27 cellular contexts compared by ENCODE assay signal in the genomic region with DNA sequence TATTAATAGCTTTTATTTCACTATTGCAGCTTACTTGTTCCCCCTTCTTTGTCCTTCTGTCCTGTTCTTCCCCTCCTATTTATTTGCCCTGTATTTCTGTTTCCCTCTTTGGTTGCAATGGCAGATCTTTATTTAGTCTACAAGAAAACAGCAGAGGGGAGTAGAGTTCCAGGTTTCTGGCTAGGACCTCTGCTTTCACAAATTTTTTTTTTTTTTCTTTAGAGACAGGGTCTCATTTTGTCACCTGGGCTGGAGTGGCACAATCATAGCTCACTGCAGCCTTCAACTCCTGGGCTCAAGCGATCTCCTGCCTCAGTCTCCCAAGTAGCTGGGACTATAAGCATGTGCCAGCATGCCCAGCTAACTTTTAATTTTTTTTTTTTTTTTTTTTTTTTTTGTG.
DNase-seq lines count a peak whose midpoint lies in the region; ATAC-seq, FAIRE-seq and TF ChIP-seq lines count a peak whose summit lies in the region.
"Had no signal": no experiment of that assay in that cellular context is flagged by ENCODE, and none has a peak within 500 bp of the region (broad histone marks: within the 10 kb centered on the region; RNA-seq: fewer than 3 reads in every experiment).

No MANE protein-coding gene starts in this region.

- H3K27ac ChIP-seq in HEK293 (ENCODE audit: extremely low read depth, low read depth, low read length) (no peak overlapping the region), PC-9 (no peak overlapping the region), H1 (ENCODE audit: low read depth, low read length) (no peak overlapping the region), neural progenitor cell (no peak overlapping the region), body of pancreas (no peak overlapping the region), psoas muscle (no peak overlapping the region)
- H3K27ac ChIP-seq: esophagus muscularis mucosa, lower lobe of right lung, spleen had no signal

- no peak overlapping the region for H2AFZ ChIP-seq in PC-9
- no peak overlapping the region for H2AFZ ChIP-seq in H1 (ENCODE audit: low read length)
- H2AFZ ChIP-seq in neural progenitor cell (replicated peaks) = no peak overlapping the region

- WGBS in H1 (ENCODE audit: extremely low coverage in 1 of 2, insufficient coverage in 1 of 2, insufficient read length in 1 of 2, insufficient replicate concordance in 2 of 2, low coverage in 1 of 2, low lambda C conversion rate in 2 of 2, missing lambda C conversion rate in 1 of 2), 2 experiments = 100% methylated on average over 1 of the region's 1 CpG; no CpG with 5 or more reads in 1 of the 2 experiments
- 67 to 77% methylated on average over 1 of the region's 1 CpG for WGBS in body of pancreas, 2 donors
- WGBS in psoas muscle, 3 donors = 82 to 100% (median 88%) methylated on average over 1 of the region's 1 CpG

- intact Hi-C loops in PC-9 (cut with micrococcal nuclease; ENCODE audit: unreplicated experiment) = no loop called here
- intact Hi-C loops in body of pancreas (cut with DNase I) = no loop called here
- intact Hi-C loops in psoas muscle (cut with DNase I) = no loop called here

- H3K27ac Mint-ChIP-seq in neural progenitor cell = no peak overlapping the region
- H3K27ac Mint-ChIP-seq in activated naive CD4-positive, alpha-beta T cell treated with anti-CD3 and anti-CD28 coated beads, Interleukin-2, amount 10 ng/mL, durations not matched to agents 7 days and 5 days = no peak overlapping the region
- H3K27ac Mint-ChIP-seq: activated CD8-positive, alpha-beta memory T cell treated with anti-CD3 and anti-CD28 coated beads, Interleukin-2, amount 10 ng/mL, durations not matched to agents 7 days and 5 days; activated naive CD4-positive, alpha-beta T cell treated with anti-CD3 and anti-CD28 coated beads, Interleukin-2, amount 50 U/mL, for 72 hours had no signal

- no peak overlapping the region for H3K23ac ChIP-seq in H1 (ENCODE audit: insufficient read length)

- H3K36me3 Mint-ChIP-seq in neural progenitor cell = no peaks in the 10 kb centered on the region
- H3K36me3 Mint-ChIP-seq in activated naive CD4-positive, alpha-beta T cell treated with anti-CD3 and anti-CD28 coated beads, Interleukin-2, amount 10 ng/mL, durations not matched to agents 7 days and 5 days = no peaks in the 10 kb centered on the region
- H3K36me3 Mint-ChIP-seq: activated CD8-positive, alpha-beta memory T cell treated with anti-CD3 and anti-CD28 coated beads, Interleukin-2, amount 10 ng/mL, durations not matched to agents 7 days and 5 days; activated naive CD4-positive, alpha-beta T cell treated with anti-CD3 and anti-CD28 coated beads, Interleukin-2, amount 50 U/mL, for 72 hours had no signal

- H2BK5ac ChIP-seq in H1 (ENCODE audit: low read depth, low read length) = no peak overlapping the region

- H4K5ac ChIP-seq in H1 (ENCODE audit: insufficient read length, low read depth, low read length) = no peak overlapping the region

- H3K4me3 Mint-ChIP-seq in neural progenitor cell = no peak overlapping the region
- H3K4me3 Mint-ChIP-seq in activated naive CD4-positive, alpha-beta T cell treated with anti-CD3 and anti-CD28 coated beads, Interleukin-2, amount 10 ng/mL, durations not matched to agents 7 days and 5 days = no peak overlapping the region
- H3K4me3 Mint-ChIP-seq: activated CD8-positive, alpha-beta memory T cell treated with anti-CD3 and anti-CD28 coated beads, Interleukin-2, amount 10 ng/mL, durations not matched to agents 7 days and 5 days had no signal

- H2BK120ac ChIP-seq in H1 (replicated peaks; ENCODE audit: low read depth, low read length) = no peak overlapping the region

- H3K18ac ChIP-seq in H1 (ENCODE audit: extremely low read depth, low read length) = no peak overlapping the region

- CTCF ChIA-PET in HEK293 (lab: Yijun Ruan, JAX) = interaction anchor here (0.6 to 2.0 kb wide), 8 partner anchors 8 to 1152 kb away, joined by 3 to 8 read pairs (median 4); no protein-coding TSS in a partner anchor
- CTCF ChIA-PET in PC-9 (lab: Charles Lee) = interaction anchor here (0.7 kb wide), 1 partner anchor 955 kb away, joined by 9 read pairs; no protein-coding TSS in a partner anchor
- CTCF ChIA-PET in H1 (lab: Charles Lee; ENCODE audit: partially characterized antibody) = interaction anchor here (0.6 to 4.2 kb wide), 15 partner anchors 12 to 955 kb away, joined by 3 to 23 read pairs (median 4); no protein-coding TSS in a partner anchor
- CTCF ChIA-PET in activated naive CD4-positive, alpha-beta T cell treated with anti-CD3 and anti-CD28 coated beads, Interleukin-2, amount 10 ng/mL, durations not matched to agents 7 days and 5 days (lab: Charles Lee) = no interaction called here

- H2BK15ac ChIP-seq in H1 (ENCODE audit: low read length) = no peak overlapping the region

- peak; percentile 56 to 59 for TF ChIP-seq RAD21 in H1 (IDR thresholded peaks at IDR 0.05 in 1 of 2, conservative IDR thresholded peaks at IDR 0.05 in 1 of 2; ENCODE audit: low read depth in 2 of 2, low read length in 2 of 2)

- TF ChIP-seq POLR2A in H1 (IDR thresholded peaks at IDR 0.05; ENCODE audit: control extremely low read depth in 1 of 2, low read depth in 2 of 2, low read length in 2 of 2) = no peak
- no peak for TF ChIP-seq POLR2A in body of pancreas (IDR thresholded peaks at IDR 0.05)

- H3K9me3 Mint-ChIP-seq in neural progenitor cell = no peaks in the 10 kb centered on the region
- no peaks in the 10 kb centered on the region for H3K9me3 Mint-ChIP-seq in activated naive CD4-positive, alpha-beta T cell treated with anti-CD3 and anti-CD28 coated beads, Interleukin-2, amount 10 ng/mL, durations not matched to agents 7 days and 5 days
- H3K9me3 Mint-ChIP-seq: activated naive CD4-positive, alpha-beta T cell treated with anti-CD3 and anti-CD28 coated beads, Interleukin-2, amount 50 U/mL, for 72 hours had no signal

- H3K27me3 ChIP-seq in PC-9 (ENCODE audit: insufficient read depth, low read depth) (0 out of 2 replicates have a peak, but pooled peaks cover 6% of the 10 kb centered on the region), H1 (replicated peaks in 1 of 4; ENCODE audit: control insufficient read depth in 3 of 4, extremely low read depth in 1 of 4, insufficient read depth in 3 of 4, low read length in 3 of 4) (peaks cover 0 to 3% (median 0%) of the 10 kb centered on the region in 4 experiments; a peak in 2 of 7 replicates), neural progenitor cell (no peaks in the 10 kb centered on the region), body of pancreas (no peaks in the 10 kb centered on the region), psoas muscle (ENCODE audit: insufficient read depth in 3 of 3, low read length in 2 of 3) (no peaks in the 10 kb centered on the region)
- H3K27me3 ChIP-seq: esophagus muscularis mucosa had no signal

- peaks cover 10% of the 10 kb centered on the region for H3K27me3 Mint-ChIP-seq in neural progenitor cell (ENCODE audit: insufficient read depth, low read depth)
- H3K27me3 Mint-ChIP-seq in activated naive CD4-positive, alpha-beta T cell treated with anti-CD3 and anti-CD28 coated beads, Interleukin-2, amount 10 ng/mL, durations not matched to agents 7 days and 5 days = peaks cover 36% of the 10 kb centered on the region

- TF ChIP-seq CTCF in HEK293 (tag by site-specific recombination; IDR thresholded peaks at IDR 0.05) (peak; percentile 37; the same call in 1 of the 2 replicates), PC-9 (conservative IDR thresholded peaks at IDR 0.05) (peak; percentile 30; the same call in 1 of the 2 replicates), H1 (IDR thresholded peaks at IDR 0.05; ENCODE audit: control extremely low read depth in 1 of 3, insufficient read depth in 1 of 3, low read depth in 1 of 3, low read length in 3 of 3) (peak in 1 of 3 experiments; percentile 12; a peak in 1 of 4 replicates), neural progenitor cell (IDR thresholded peaks at IDR 0.05) (peak; percentile 51), body of pancreas (IDR thresholded peaks at IDR 0.05) (no peak), psoas muscle (IDR thresholded peaks at IDR 0.05) (no peak)

- H3K79me2 ChIP-seq in PC-9 (ENCODE audit: low read depth) = no peaks in the 10 kb centered on the region
- no peaks in the 10 kb centered on the region for H3K79me2 ChIP-seq in H1 (ENCODE audit: control insufficient read depth in 1 of 2, insufficient read depth in 2 of 2, low read length in 2 of 2)
- H3K79me2 ChIP-seq in neural progenitor cell (ENCODE audit: low read depth) = no peaks in the 10 kb centered on the region

- ATAC-seq in body of pancreas = no peak
- ATAC-seq in GM18498 (IDR thresholded peaks at IDR 0.05; ENCODE audit: unreplicated experiment) = no peak
- ATAC-seq in psoas muscle = no peak
- ATAC-seq: activated CD8-positive, alpha-beta memory T cell treated with anti-CD3 and anti-CD28 coated beads, Interleukin-2, amount 10 ng/mL, durations not matched to agents 7 days and 5 days; activated naive CD4-positive, alpha-beta T cell treated with anti-CD3 and anti-CD28 coated beads, Interleukin-2, amount 50 U/mL, for 72 hours; lower lobe of right lung; stimulated activated naive CD8-positive, alpha-beta T cell treated with anti-CD3 and anti-CD28 coated beads, Interleukin-15, Interleukin-2, amounts not matched to agents 100 U/mL and 50 U/mL, for 24 hours had no signal

- H3K4me1 ChIP-seq in HEK293 (ENCODE audit: control insufficient read depth, insufficient read depth, low read length) = no peaks in the 10 kb centered on the region
- no peaks in the 10 kb centered on the region for H3K4me1 ChIP-seq in PC-9 (replicated peaks; ENCODE audit: insufficient read depth)
- no peaks in the 10 kb centered on the region for H3K4me1 ChIP-seq in H1 (replicated peaks in 1 of 4; ENCODE audit: control insufficient read depth in 3 of 4, insufficient read depth in 4 of 4, low read length in 3 of 4)
- H3K4me1 ChIP-seq in neural progenitor cell = no peaks in the 10 kb centered on the region
- H3K4me1 ChIP-seq in body of pancreas = no peaks in the 10 kb centered on the region
- H3K4me1 ChIP-seq in psoas muscle = no peaks in the 10 kb centered on the region
- H3K4me1 ChIP-seq: esophagus muscularis mucosa, lower lobe of right lung, spleen had no signal

- no peaks in the 10 kb centered on the region for H3K79me1 ChIP-seq in H1 (ENCODE audit: low read depth, low read length)

- H4K8ac ChIP-seq in H1 (ENCODE audit: extremely low read depth, insufficient read depth, low read length) = no peak overlapping the region

- no peak for DNase-seq in PC-9
- no peak for DNase-seq in H1 (ENCODE audit: low read depth in 1 of 2, low spot score in 2 of 2)
- peak; percentile 25 for DNase-seq in neural progenitor cell (ENCODE audit: low spot score)
- DNase-seq in activated naive CD4-positive, alpha-beta T cell treated with anti-CD3 and anti-CD28 coated beads, Interleukin-2, amount 10 ng/mL, durations not matched to agents 7 days and 5 days = no peak
- DNase-seq in body of pancreas = no peak
- DNase-seq in psoas muscle = no peak
- DNase-seq: activated CD4-positive, alpha-beta T cell treated with anti-CD3 and anti-CD28 coated beads for 4 hours; activated CD8-positive, alpha-beta memory T cell treated with anti-CD3 and anti-CD28 coated beads, Interleukin-2, amount 10 ng/mL, durations not matched to agents 7 days and 5 days; AML-193; DMS79 treated with DMSO at 0.1 percent for 48 hours; effector CD8-positive, alpha-beta T cell; IMR-90; kidney; lower lobe of right lung; NCI-H146; NCI-H2171 treated with DMSO at 0.1 percent for 48 hours; occipital lobe; SIG-M5; spleen; stimulated activated CD4-positive, alpha-beta T cell treated with anti-CD3 and anti-CD28 coated beads, Interleukin-4, amount 100 ng/mL, for 4 hours; stimulated activated naive CD8-positive, alpha-beta T cell treated with anti-CD3 and anti-CD28 coated beads, Interleukin-15, Interleukin-2, amounts not matched to agents 100 U/mL and 50 U/mL, for 24 hours had no signal

- H3K23me2 ChIP-seq in H1 (ENCODE audit: low read depth, low read length) = peaks cover 4% of the 10 kb centered on the region; the same call in 1 of the 2 replicates

- POLR2A ChIA-PET in HEK293 (lab: Yijun Ruan, JAX) = interaction anchor here (0.6 to 0.7 kb wide), 2 partner anchors 40 to 336 kb away, joined by 3 to 4 read pairs; no protein-coding TSS in a partner anchor
- POLR2A ChIA-PET in PC-9 (lab: Charles Lee; ENCODE audit: unreplicated experiment) = interaction anchor here (0.6 kb wide), 1 partner anchor 14 kb away, joined by 7 read pairs; no protein-coding TSS in a partner anchor
- POLR2A ChIA-PET in H1 (lab: Charles Lee; ENCODE audit: partially characterized antibody) = interaction anchor here (0.6 kb wide), 1 partner anchor 12 kb away, joined by 4 read pairs; no protein-coding TSS in a partner anchor

- H3K4ac ChIP-seq in H1 (replicated peaks; ENCODE audit: insufficient read length, low read depth, low read length) = no peak overlapping the region

- no peaks in the 10 kb centered on the region for H3F3A ChIP-seq in PC-9 (ENCODE audit: insufficient read depth, low read depth)
- H3F3A ChIP-seq in neural progenitor cell (ENCODE audit: low read depth) = no peaks in the 10 kb centered on the region

- H3K36me3 ChIP-seq in HEK293 (ENCODE audit: control insufficient read depth in 2 of 2, insufficient read depth in 1 of 2, low read length in 2 of 2) = no peaks in the 10 kb centered on the region
- no peaks in the 10 kb centered on the region for H3K36me3 ChIP-seq in PC-9 (ENCODE audit: low read depth)
- no peaks in the 10 kb centered on the region for H3K36me3 ChIP-seq in H1 (ENCODE audit: control insufficient read depth in 2 of 4, insufficient read depth in 4 of 4, low read length in 3 of 4)
- H3K36me3 ChIP-seq in neural progenitor cell = no peaks in the 10 kb centered on the region
- no peaks in the 10 kb centered on the region for H3K36me3 ChIP-seq in body of pancreas (replicated peaks in 1 of 2; ENCODE audit: insufficient read depth in 1 of 2, low read depth in 2 of 2)
- H3K36me3 ChIP-seq in psoas muscle (ENCODE audit: insufficient read depth in 1 of 2, low read depth in 1 of 2) = no peaks in the 10 kb centered on the region
- H3K36me3 ChIP-seq: esophagus muscularis mucosa, lower lobe of right lung, spleen had no signal

- no peaks in the 10 kb centered on the region for H3K9me3 ChIP-seq in HEK293 (ENCODE audit: control insufficient read depth, insufficient read depth, low read depth, low read length)
- H3K9me3 ChIP-seq in PC-9 (ENCODE audit: insufficient read depth, low read depth) = no peaks in the 10 kb centered on the region
- H3K9me3 ChIP-seq in H1 (ENCODE audit: insufficient read depth in 2 of 2, low read depth in 1 of 2, low read length in 1 of 2) = no peaks in the 10 kb centered on the region
- H3K9me3 ChIP-seq in neural progenitor cell (ENCODE audit: low read depth) = no peaks in the 10 kb centered on the region
- no peaks in the 10 kb centered on the region for H3K9me3 ChIP-seq in body of pancreas
- no peaks in the 10 kb centered on the region for H3K9me3 ChIP-seq in psoas muscle
- H3K9me3 ChIP-seq: esophagus muscularis mucosa, lower lobe of right lung, spleen had no signal

- peaks cover 3% of the 10 kb centered on the region for H3K4me1 Mint-ChIP-seq in neural progenitor cell
- H3K4me1 Mint-ChIP-seq in activated naive CD4-positive, alpha-beta T cell treated with anti-CD3 and anti-CD28 coated beads, Interleukin-2, amount 10 ng/mL, durations not matched to agents 7 days and 5 days = peaks cover 7% of the 10 kb centered on the region
- H3K4me1 Mint-ChIP-seq: activated CD8-positive, alpha-beta memory T cell treated with anti-CD3 and anti-CD28 coated beads, Interleukin-2, amount 10 ng/mL, durations not matched to agents 7 days and 5 days had no signal

- H3K56ac ChIP-seq in H1 (replicated peaks; ENCODE audit: insufficient read length, low read depth, low read length) = no peak overlapping the region

- no peak overlapping the region for H3K4me3 ChIP-seq in HEK293 (ENCODE audit: low read depth, low read length)
- H3K4me3 ChIP-seq in PC-9 = no peak overlapping the region
- no peak overlapping the region for H3K4me3 ChIP-seq in H1 (ENCODE audit: extremely low read depth in 1 of 4, insufficient read depth in 2 of 4, low read depth in 3 of 4, low read length in 4 of 4)
- H3K4me3 ChIP-seq in neural progenitor cell = no peak overlapping the region
- H3K4me3 ChIP-seq in body of pancreas = no peak overlapping the region
- H3K4me3 ChIP-seq in psoas muscle = no peak overlapping the region
- H3K4me3 ChIP-seq: esophagus muscularis mucosa, lower lobe of right lung, spleen had no signal

- no peak for FAIRE-seq in H1 (lab: Jason Lieb, UNC)
- FAIRE-seq: astrocyte, GM12891, kidney had no signal

- no peak overlapping the region for H2BK12ac ChIP-seq in H1 (ENCODE audit: low read depth, low read length)

- H3K4me2 ChIP-seq in PC-9 (no peak overlapping the region), H1 (ENCODE audit: insufficient read depth in 1 of 2, low read depth in 2 of 2, low read length in 2 of 2) (no peak overlapping the region), neural progenitor cell (no peak overlapping the region)

- H4K20me1 ChIP-seq in PC-9 (ENCODE audit: insufficient read depth) = no peaks in the 10 kb centered on the region
- H4K20me1 ChIP-seq in H1 (replicated peaks in 1 of 2; ENCODE audit: control insufficient read depth in 1 of 2, insufficient read depth in 2 of 2, low read length in 2 of 2) = no peaks in the 10 kb centered on the region
- H4K20me1 ChIP-seq in neural progenitor cell (ENCODE audit: low read depth) = no peaks in the 10 kb centered on the region

- H4K91ac ChIP-seq in H1 (replicated peaks; ENCODE audit: insufficient read length, low read length) = no peak overlapping the region

- H3K14ac ChIP-seq in H1 (ENCODE audit: insufficient read length) = no peak overlapping the region

- no TSS peak for BruUV-seq in PC-9 (replicated peaks; lab: Mats Ljungman, UMichigan)

- H3K9ac ChIP-seq in H1 (replicated peaks in 1 of 4; ENCODE audit: extremely low read depth in 1 of 4, low read depth in 3 of 4, low read length in 3 of 4) = no peak overlapping the region
- H3K9ac ChIP-seq in neural progenitor cell = no peak overlapping the region

- H2AK5ac ChIP-seq in H1 (ENCODE audit: low read depth, low read length) = no peak overlapping the region

- TF ChIP-seq EP300 in H1 (IDR thresholded peaks at IDR 0.05; ENCODE audit: borderline replicate concordance in 1 of 2, low read depth in 2 of 2, low read length in 2 of 2) = no peak

- H2BK20ac ChIP-seq in H1 (ENCODE audit: low read length) = no peak overlapping the region

- H3K9me2 ChIP-seq in PC-9 (ENCODE audit: insufficient read depth) = no peaks in the 10 kb centered on the region

Comparison
In these comparisons a context has a peak if more than half of its experiments do, and no peak if none do; other contexts are left out.
1. CTCF ChIP-seq: peak in HEK293 (single experiment), PC-9 (single experiment) and neural progenitor cell (single experiment); none in body of pancreas (0 of 7) and psoas muscle (single experiment).